8 cellular contexts compared by ENCODE assay signal in genomic region chr6:136822379-136823127, GRCh38. TPM values are rescaled to one million over a fixed set of nuclear protein-coding genes. Genes with fewer than 3 reads are reported as not detected.
A peak's percentile ranks its signal among the peaks of the same experiment; 100 is the strongest.
DNase-seq lines count a peak whose midpoint lies in the region; ATAC-seq and TF ChIP-seq lines count a peak whose summit lies in the region.

PEX7 (plus strand) TSS chr6:136822592; CDS start chr6:136822666, 74 bp downstream.

- peak within 1 kb of the TSS; percentile 96 for H3K4me3 Mint-ChIP-seq in natural killer cell treated with Interleukin-12 subunit alpha and Interleukin-12 subunit beta and Interleukin-15 and Interleukin-18, amount 100 ng/mL, for 72 hours

- H3K9ac ChIP-seq in ES-I3 (ENCODE audit: low read depth, low read length), result peak within 1 kb of the TSS; percentile 68

- H3K9me3 ChIP-seq in ES-I3 (ENCODE audit: control insufficient read depth, insufficient read depth, low read length), result no peaks in the 10 kb centered on the region

- H3K27ac Mint-ChIP-seq in natural killer cell treated with Interleukin-12 subunit alpha and Interleukin-12 subunit beta and Interleukin-15 and Interleukin-18, amount 100 ng/mL, for 72 hours, result peak within 1 kb of the TSS; percentile 86 to 94

- no peaks in the 10 kb centered on the region for H3K4me1 ChIP-seq in ES-I3 (ENCODE audit: insufficient read depth, low read length)

- H3K36me3 ChIP-seq in ES-I3 (ENCODE audit: insufficient read depth, low read length), result peaks cover 5% of the 10 kb centered on the region; the same call in 1 of the 2 replicates

- peak within 1 kb of the TSS; percentile 79 for H3K27ac ChIP-seq in RWPE1

- DNase-seq in H4 (ENCODE audit: low spot score) (peak; percentile 74), RWPE1 (ENCODE audit: low spot score) (peak; percentile 94), fibroblast of the aortic adventitia (ENCODE audit: low read depth) (peak; percentile 91)
- peak; percentile 82 for DNase-seq in activated effector memory CD4-positive, alpha-beta T cell treated with Interleukin-2 at 50 U/mL for 16 hours
- DNase-seq in natural killer cell treated with Interleukin-12 subunit alpha and Interleukin-12 subunit beta and Interleukin-15 and Interleukin-18, amount 100 ng/mL, for 72 hours (ENCODE audit: low spot score), result peak; percentile 92
- peak; percentile 87 for DNase-seq in stimulated activated naive CD4-positive, alpha-beta T cell treated with Interleukin-2 at 50 U/mL for 16 hours (lab: John Stamatoyannopoulos, UW)

- H3K27me3 Mint-ChIP-seq in natural killer cell treated with Interleukin-12 subunit alpha and Interleukin-12 subunit beta and Interleukin-15 and Interleukin-18, amount 100 ng/mL, for 72 hours, result peaks cover 4 to 12% of the 10 kb centered on the region in 2 donors

- peak; percentile 97 to 98 for ATAC-seq in natural killer cell treated with Interleukin-12 subunit alpha and Interleukin-12 subunit beta and Interleukin-15 and Interleukin-18, amount 100 ng/mL, for 72 hours

- H3K9me3 Mint-ChIP-seq in natural killer cell treated with Interleukin-12 subunit alpha and Interleukin-12 subunit beta and Interleukin-15 and Interleukin-18, amount 100 ng/mL, for 72 hours, result no peaks in the 10 kb centered on the region

- POLR2A ChIA-PET in RWPE1 (lab: Yijun Ruan, JAX; ENCODE audit: low non-redundant PET), result no interaction called here

- H3K4me3 ChIP-seq in fibroblast of the aortic adventitia (ENCODE audit: low read depth, low read length), result peak within 1 kb of the TSS; percentile 83

- CTCF ChIA-PET in RWPE1 (lab: Yijun Ruan, JAX), result interaction anchor here (0.7 kb wide), 1 partner anchor 91 kb away, joined by 4 read pairs; no protein-coding TSS in a partner anchor

- peaks cover 8 to 16% of the 10 kb centered on the region in 2 donors for H3K4me1 Mint-ChIP-seq in natural killer cell treated with Interleukin-12 subunit alpha and Interleukin-12 subunit beta and Interleukin-15 and Interleukin-18, amount 100 ng/mL, for 72 hours (ENCODE audit: low read depth in 2 of 2)

- H3K36me3 Mint-ChIP-seq in natural killer cell treated with Interleukin-12 subunit alpha and Interleukin-12 subunit beta and Interleukin-15 and Interleukin-18, amount 100 ng/mL, for 72 hours, result peaks cover 6% of the 10 kb centered on the region

- peak; percentile 55 for TF ChIP-seq CTCF in LNCAP (IDR thresholded peaks at IDR 0.05)
- TF ChIP-seq CTCF in RWPE1 (conservative IDR thresholded peaks at IDR 0.05; ENCODE audit: low read depth), result peak; percentile 63
- peak; percentile 78 for TF ChIP-seq CTCF in fibroblast of the aortic adventitia (IDR thresholded peaks at IDR 0.05; ENCODE audit: insufficient read depth, low read length)

RNA-seq across cellular contexts. Expression of gene PEX7, which starts in this region (rescaled TPM):
- total RNA-seq in H4 (2014; rRNA removed; shearing (Covaris generic)), result 7.2 and 8.2 TPM in 2 replicates
- 5.0 and 10.6 TPM in 2 replicates for total RNA-seq in fibroblast of the aortic adventitia (ENCODE audit: low replicate concordance)
- 1 to 10 TPM; 4.2 to 5.9 TPM for total RNA-seq in natural killer cell treated with Interleukin-12 subunit alpha and Interleukin-12 subunit beta and Interleukin-15 and Interleukin-18, amount 100 ng/mL, for 72 hours

Comparison
In these comparisons a context has a peak if more than half of its experiments do, and no peak if none do; other contexts are left out.
1. Peak in every context shown above with its lines: DNase-seq, ATAC-seq, H3K4me3 ChIP-seq and H3K27ac ChIP-seq.